In genomic region chr3:186444974-186445373, GRCh38 we compare ENCODE assay signal across 17 cellular contexts.
DNase-seq lines count a peak whose midpoint lies in the region; ATAC-seq, FAIRE-seq and TF ChIP-seq lines count a peak whose summit lies in the region.
"Had no signal": no experiment of that assay in that cellular context is flagged by ENCODE, and none has a peak within 500 bp of the region (broad histone marks: within the 10 kb centered on the region; RNA-seq: fewer than 3 reads in every experiment).

No MANE protein-coding gene starts in this region.

- TF ChIP-seq CTCF in K562 (IDR thresholded peaks at IDR 0.05 in 2 of 3, conservative IDR thresholded peaks at IDR 0.05 in 1 of 3; ENCODE audit: insufficient read depth in 2 of 3, low read depth in 1 of 3, low read length in 3 of 3), result no peak

- POLR2A ChIA-PET in K562 (lab: Yijun Ruan, JAX), result interaction anchor here (0.8 to 1.0 kb wide), 2 partner anchors 10 to 15 kb away, joined by 3 to 4 read pairs; no protein-coding TSS in a partner anchor

- intact Hi-C loops in K562 (cut with micrococcal nuclease), result no loop called here

- WGBS in K562 (ENCODE audit: insufficient coverage, low coverage, missing lambda C conversion rate), result 0% methylated on average over 7 of the region's 7 CpGs
- no CpG with 5 or more reads among the region's 7 CpGs for WGBS in mesendoderm (ENCODE audit: extremely low coverage, insufficient coverage, low lambda C conversion rate)

- ATAC-seq in K562 (no peak), HG02970 (IDR thresholded peaks at IDR 0.05; ENCODE audit: low FRiP score, unreplicated experiment) (no peak)
- ATAC-seq: HCT116 had no signal

- H2AFZ ChIP-seq in K562 (ENCODE audit: low read depth, low read length), result no peak overlapping the region

- no peak overlapping the region for H3K4me2 ChIP-seq in K562 (ENCODE audit: insufficient read depth, low read length)
- H3K4me2 ChIP-seq in mesendoderm (ENCODE audit: low read length), result no peak overlapping the region

- no peaks in the 10 kb centered on the region for H3K79me1 ChIP-seq in mesendoderm (ENCODE audit: low read length)

- H3K79me2 ChIP-seq in K562 (ENCODE audit: control insufficient read depth, insufficient read depth, low read length) (no peaks in the 10 kb centered on the region), mesendoderm (ENCODE audit: control insufficient read depth, insufficient read depth, low read length) (no peaks in the 10 kb centered on the region)

- no peak overlapping the region for H2BK120ac ChIP-seq in mesendoderm (ENCODE audit: low read depth, low read length)

- no peak for DNase-seq in GM12891 (ENCODE audit: insufficient read length, low spot score)
- DNase-seq in K562 (ENCODE audit: extremely low read depth in 1 of 4, low spot score in 3 of 4), result no peak
- no peak for DNase-seq in mesendoderm
- DNase-seq in HCEC 1CT, result no peak
- DNase-seq in medulla oblongata (ENCODE audit: extremely low spot score), result no peak
- DNase-seq: C1 segment of cervical spinal cord; Calu3; CD4-positive, alpha-beta memory T cell; COR-L47; DMS53; DMS79 treated with DMSO at 0.1 percent for 48 hours; GF-D8; GOT3; H7 had no signal

- CTCF ChIA-PET in K562 (lab: Yijun Ruan, JAX; ENCODE audit: low intra/inter-chr PET ratio), result no interaction called here

- H3K4ac ChIP-seq in mesendoderm (ENCODE audit: low read depth, low read length), result no peak overlapping the region

- no peak overlapping the region for H3K18ac ChIP-seq in mesendoderm (ENCODE audit: low read length)

- FAIRE-seq in GM12891 (lab: Jason Lieb, UNC), result peak; percentile 16
- no peak for FAIRE-seq in K562 (lab: Jason Lieb, UNC)
- FAIRE-seq: GM12892 had no signal

- TF ChIP-seq EP300 in K562 (IDR thresholded peaks at IDR 0.05; ENCODE audit: low read length), result no peak

- H3K9ac ChIP-seq in K562 (ENCODE audit: insufficient read depth in 1 of 2, low read depth in 2 of 2, low read length in 2 of 2) (no peak overlapping the region), mesendoderm (ENCODE audit: low read length) (no peak overlapping the region)

- H4K20me1 ChIP-seq in K562 (replicated peaks; ENCODE audit: control insufficient read depth, insufficient read depth, low read length), result no peaks in the 10 kb centered on the region

- no peak overlapping the region for H4K5ac ChIP-seq in mesendoderm (ENCODE audit: low read length)

- no peak overlapping the region for H2AK5ac ChIP-seq in mesendoderm (ENCODE audit: low read length)

- no peak overlapping the region for H3K56ac ChIP-seq in mesendoderm (ENCODE audit: low read length)

- peak overlapping the region; percentile 3 for H3K23ac ChIP-seq in mesendoderm (ENCODE audit: low read length)

- no peaks in the 10 kb centered on the region for H3K36me3 ChIP-seq in K562 (ENCODE audit: control insufficient read depth, insufficient read depth, low read length)
- H3K36me3 ChIP-seq in mesendoderm (ENCODE audit: control insufficient read depth, insufficient read depth, low read length), result no peaks in the 10 kb centered on the region

- in situ Hi-C loops in K562 (cut with MboI), result no loop called here

- no peak overlapping the region for H2BK15ac ChIP-seq in mesendoderm (replicated peaks; ENCODE audit: low read depth)

- no peak for TF ChIP-seq RAD21 in K562 (CRISPR knock-in tag; conservative IDR thresholded peaks at IDR 0.05 in 1 of 2, IDR thresholded peaks at IDR 0.05 in 1 of 2)

- no peaks in the 10 kb centered on the region for H3K9me1 ChIP-seq in K562 (ENCODE audit: control insufficient read depth, insufficient read depth, low read length)

- BruUV-seq in K562 (replicated peaks; lab: Mats Ljungman, UMichigan), result no TSS peak

- H3K27me3 ChIP-seq in K562 (ENCODE audit: control insufficient read depth in 2 of 2, insufficient read depth in 2 of 2, low read length in 2 of 2) (no peaks in the 10 kb centered on the region), mesendoderm (ENCODE audit: insufficient read depth, low read length, poor library complexity) (no peaks in the 10 kb centered on the region)

- H2BK5ac ChIP-seq in mesendoderm (ENCODE audit: low read length), result no peak overlapping the region

- H3K4me3 ChIP-seq in K562 (no peak overlapping the region), mesendoderm (ENCODE audit: low read length) (no peak overlapping the region)

- TF ChIP-seq POLR2A in GM12891 (IDR thresholded peaks at IDR 0.05; ENCODE audit: low read depth, low read length) (no peak), K562 (conservative IDR thresholded peaks at IDR 0.05) (no peak)

- H3K27ac ChIP-seq in K562 (ENCODE audit: extremely low read depth, low read depth, low read length) (no peak overlapping the region), mesendoderm (ENCODE audit: low read depth, low read length) (no peak overlapping the region)

- no peak overlapping the region for H4K8ac ChIP-seq in mesendoderm (ENCODE audit: low read depth, low read length)

- H3K4me1 ChIP-seq in K562 (replicated peaks in 1 of 2; ENCODE audit: control insufficient read depth in 2 of 2, insufficient read depth in 2 of 2, low read length in 2 of 2) (no peaks in the 10 kb centered on the region), mesendoderm (ENCODE audit: control insufficient read depth, low read depth, low read length) (peaks cover 8% of the 10 kb centered on the region)

- no peaks in the 10 kb centered on the region for H3K9me3 ChIP-seq in K562 (replicated peaks; ENCODE audit: control insufficient read depth, insufficient read depth, low read depth, low read length)

TF ChIP-seq in GM12891, 5 proteins besides CTCF, POLR2A, EP300 and RAD21:
- TF ChIP-seq SPI1 (IDR thresholded peaks at IDR 0.05; ENCODE audit: low read depth, low read length) (no peak), POLR2AphosphoS5 (IDR thresholded peaks at IDR 0.05; ENCODE audit: low read depth, low read length) (no peak)

TF ChIP-seq in K562, 482 proteins besides CTCF, POLR2A, EP300 and RAD21:
- TF ChIP-seq TOE1 (IDR thresholded peaks at IDR 0.05; ENCODE audit: borderline replicate concordance) (0 out of 2 replicates have a peak, but pooled peaks have one; percentile 35), TOE1 (CRISPR knock-in tag; IDR thresholded peaks at IDR 0.05; ENCODE audit: borderline replicate concordance, low read depth) (no peak), KLF1 (tag; IDR thresholded peaks at IDR 0.05) (no peak), PHF20 (IDR thresholded peaks at IDR 0.05; ENCODE audit: partially characterized antibody) (no peak), U2AF2 (optimal IDR thresholded peaks at IDR 0.05; ENCODE audit: low read depth, low read length) (no peak), RAD51 (IDR thresholded peaks at IDR 0.05; ENCODE audit: borderline replicate concordance, low read depth) (peak; percentile 36; the same call in 1 of the 2 replicates), ATF6 (CRISPR knock-in tag; IDR thresholded peaks at IDR 0.05) (no peak)
- TF ChIP-seq, protein P1, sequence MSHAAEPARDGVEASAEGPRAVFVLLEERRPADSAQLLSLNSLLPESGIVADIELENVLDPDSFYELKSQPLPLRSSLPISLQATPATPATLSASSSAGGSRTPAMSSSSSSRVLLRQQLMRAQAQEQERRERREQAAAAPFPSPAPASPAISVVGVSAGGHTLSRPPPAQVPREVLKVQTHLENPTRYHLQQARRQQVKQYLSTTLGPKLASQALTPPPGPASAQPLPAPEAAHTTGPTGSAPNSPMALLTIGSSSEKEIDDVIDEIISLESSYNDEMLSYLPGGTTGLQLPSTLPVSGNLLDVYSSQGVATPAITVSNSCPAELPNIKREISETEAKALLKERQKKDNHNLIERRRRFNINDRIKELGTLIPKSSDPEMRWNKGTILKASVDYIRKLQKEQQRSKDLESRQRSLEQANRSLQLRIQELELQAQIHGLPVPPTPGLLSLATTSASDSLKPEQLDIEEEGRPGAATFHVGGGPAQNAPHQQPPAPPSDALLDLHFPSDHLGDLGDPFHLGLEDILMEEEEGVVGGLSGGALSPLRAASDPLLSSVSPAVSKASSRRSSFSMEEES (CRISPR knock-in tag; IDR thresholded peaks at IDR 0.05), result peak; percentile 89
